2 cellular contexts compared by ENCODE assay signal in the genomic region with DNA sequence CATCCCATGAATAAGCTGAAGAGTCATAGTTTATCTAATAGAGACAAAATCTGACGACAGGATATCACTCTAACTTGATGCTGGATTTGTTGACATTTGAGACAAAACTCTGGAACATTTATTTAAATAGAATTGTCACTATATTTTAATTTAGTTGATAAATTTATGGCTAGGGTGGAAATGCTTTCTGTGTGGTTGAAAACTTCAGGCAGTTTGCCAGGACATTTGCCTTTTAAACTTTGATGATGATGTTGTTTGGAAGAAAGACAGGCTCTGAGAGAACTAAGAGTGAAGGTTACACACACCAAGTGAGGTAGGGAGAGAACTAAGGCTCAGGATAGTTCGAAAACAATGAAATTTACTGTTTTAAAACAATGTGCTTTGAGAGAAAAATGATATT.
TF ChIP-seq lines count a peak whose summit lies in the region.

No MANE protein-coding gene starts in this region.

TF ChIP-seq in HCT116, 20 proteins besides CTCF, POLR2A, EP300 and RAD21:
- TF ChIP-seq CEBPB (IDR thresholded peaks at IDR 0.05; ENCODE audit: low read depth) = no peak
- TF ChIP-seq, protein P1, sequence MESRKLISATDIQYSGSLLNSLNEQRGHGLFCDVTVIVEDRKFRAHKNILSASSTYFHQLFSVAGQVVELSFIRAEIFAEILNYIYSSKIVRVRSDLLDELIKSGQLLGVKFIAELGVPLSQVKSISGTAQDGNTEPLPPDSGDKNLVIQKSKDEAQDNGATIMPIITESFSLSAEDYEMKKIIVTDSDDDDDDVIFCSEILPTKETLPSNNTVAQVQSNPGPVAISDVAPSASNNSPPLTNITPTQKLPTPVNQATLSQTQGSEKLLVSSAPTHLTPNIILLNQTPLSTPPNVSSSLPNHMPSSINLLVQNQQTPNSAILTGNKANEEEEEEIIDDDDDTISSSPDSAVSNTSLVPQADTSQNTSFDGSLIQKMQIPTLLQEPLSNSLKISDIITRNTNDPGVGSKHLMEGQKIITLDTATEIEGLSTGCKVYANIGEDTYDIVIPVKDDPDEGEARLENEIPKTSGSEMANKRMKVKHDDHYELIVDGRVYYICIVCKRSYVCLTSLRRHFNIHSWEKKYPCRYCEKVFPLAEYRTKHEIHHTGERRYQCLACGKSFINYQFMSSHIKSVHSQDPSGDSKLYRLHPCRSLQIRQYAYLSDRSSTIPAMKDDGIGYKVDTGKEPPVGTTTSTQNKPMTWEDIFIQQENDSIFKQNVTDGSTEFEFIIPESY (IDR thresholded peaks at IDR 0.05; ENCODE audit: extremely low read depth, insufficient replicate concordance, low read length) = no peak
- TF ChIP-seq EZH2phosphoT487 (IDR thresholded peaks at IDR 0.05; ENCODE audit: borderline replicate concordance) = no peak
- no peak for TF ChIP-seq YY1 (IDR thresholded peaks at IDR 0.05; ENCODE audit: extremely low read depth, insufficient replicate concordance, low read depth, low read length)
- no peak for TF ChIP-seq SP1 (IDR thresholded peaks at IDR 0.05; ENCODE audit: low read depth)
- no peak for TF ChIP-seq EGR1 (IDR thresholded peaks at IDR 0.05; ENCODE audit: low read depth)
- TF ChIP-seq, protein P2, sequence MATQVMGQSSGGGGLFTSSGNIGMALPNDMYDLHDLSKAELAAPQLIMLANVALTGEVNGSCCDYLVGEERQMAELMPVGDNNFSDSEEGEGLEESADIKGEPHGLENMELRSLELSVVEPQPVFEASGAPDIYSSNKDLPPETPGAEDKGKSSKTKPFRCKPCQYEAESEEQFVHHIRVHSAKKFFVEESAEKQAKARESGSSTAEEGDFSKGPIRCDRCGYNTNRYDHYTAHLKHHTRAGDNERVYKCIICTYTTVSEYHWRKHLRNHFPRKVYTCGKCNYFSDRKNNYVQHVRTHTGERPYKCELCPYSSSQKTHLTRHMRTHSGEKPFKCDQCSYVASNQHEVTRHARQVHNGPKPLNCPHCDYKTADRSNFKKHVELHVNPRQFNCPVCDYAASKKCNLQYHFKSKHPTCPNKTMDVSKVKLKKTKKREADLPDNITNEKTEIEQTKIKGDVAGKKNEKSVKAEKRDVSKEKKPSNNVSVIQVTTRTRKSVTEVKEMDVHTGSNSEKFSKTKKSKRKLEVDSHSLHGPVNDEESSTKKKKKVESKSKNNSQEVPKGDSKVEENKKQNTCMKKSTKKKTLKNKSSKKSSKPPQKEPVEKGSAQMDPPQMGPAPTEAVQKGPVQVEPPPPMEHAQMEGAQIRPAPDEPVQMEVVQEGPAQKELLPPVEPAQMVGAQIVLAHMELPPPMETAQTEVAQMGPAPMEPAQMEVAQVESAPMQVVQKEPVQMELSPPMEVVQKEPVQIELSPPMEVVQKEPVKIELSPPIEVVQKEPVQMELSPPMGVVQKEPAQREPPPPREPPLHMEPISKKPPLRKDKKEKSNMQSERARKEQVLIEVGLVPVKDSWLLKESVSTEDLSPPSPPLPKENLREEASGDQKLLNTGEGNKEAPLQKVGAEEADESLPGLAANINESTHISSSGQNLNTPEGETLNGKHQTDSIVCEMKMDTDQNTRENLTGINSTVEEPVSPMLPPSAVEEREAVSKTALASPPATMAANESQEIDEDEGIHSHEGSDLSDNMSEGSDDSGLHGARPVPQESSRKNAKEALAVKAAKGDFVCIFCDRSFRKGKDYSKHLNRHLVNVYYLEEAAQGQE (IDR thresholded peaks at IDR 0.05; ENCODE audit: low read depth) = no peak
- TF ChIP-seq, protein P3, sequence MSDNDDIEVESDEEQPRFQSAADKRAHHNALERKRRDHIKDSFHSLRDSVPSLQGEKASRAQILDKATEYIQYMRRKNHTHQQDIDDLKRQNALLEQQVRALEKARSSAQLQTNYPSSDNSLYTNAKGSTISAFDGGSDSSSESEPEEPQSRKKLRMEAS (IDR thresholded peaks at IDR 0.05) = no peak
- no peak for TF ChIP-seq SRF (IDR thresholded peaks at IDR 0.05; ENCODE audit: low read depth)
- TF ChIP-seq JUND (IDR thresholded peaks at IDR 0.05) = no peak
- TF ChIP-seq CBX3 (IDR thresholded peaks at IDR 0.05; ENCODE audit: low read depth) = no peak
- TF ChIP-seq, protein P4, sequence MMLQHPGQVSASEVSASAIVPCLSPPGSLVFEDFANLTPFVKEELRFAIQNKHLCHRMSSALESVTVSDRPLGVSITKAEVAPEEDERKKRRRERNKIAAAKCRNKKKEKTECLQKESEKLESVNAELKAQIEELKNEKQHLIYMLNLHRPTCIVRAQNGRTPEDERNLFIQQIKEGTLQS (IDR thresholded peaks at IDR 0.05) = no peak
- no peak for TF ChIP-seq FOSL1 (IDR thresholded peaks at IDR 0.05; ENCODE audit: low read depth)
- TF ChIP-seq ELF1 (IDR thresholded peaks at IDR 0.05; ENCODE audit: borderline replicate concordance, low read depth) = no peak
- no peak for TF ChIP-seq SIN3A (IDR thresholded peaks at IDR 0.05; ENCODE audit: low read depth)
- TF ChIP-seq POLR2AphosphoS5 (IDR thresholded peaks at IDR 0.05; ENCODE audit: low read depth, low read length) = no peak
- no peak for TF ChIP-seq TCF7L2 (IDR thresholded peaks at IDR 0.05; ENCODE audit: borderline replicate concordance, extremely low read depth, insufficient read depth, insufficient read length)
- no peak for TF ChIP-seq ZNF274 (IDR thresholded peaks at IDR 0.05; ENCODE audit: low read depth, low read length)

TF ChIP-seq in HEK293T, 16 proteins besides CTCF, POLR2A, EP300 and RAD21:
- TF ChIP-seq FOXK2 (IDR thresholded peaks at IDR 0.05) (no peak), FOXA1 (IDR thresholded peaks at IDR 0.05) (no peak), SP1 (IDR thresholded peaks at IDR 0.05) (no peak)
